10 cellular contexts compared by ENCODE assay signal in the genomic region with DNA sequence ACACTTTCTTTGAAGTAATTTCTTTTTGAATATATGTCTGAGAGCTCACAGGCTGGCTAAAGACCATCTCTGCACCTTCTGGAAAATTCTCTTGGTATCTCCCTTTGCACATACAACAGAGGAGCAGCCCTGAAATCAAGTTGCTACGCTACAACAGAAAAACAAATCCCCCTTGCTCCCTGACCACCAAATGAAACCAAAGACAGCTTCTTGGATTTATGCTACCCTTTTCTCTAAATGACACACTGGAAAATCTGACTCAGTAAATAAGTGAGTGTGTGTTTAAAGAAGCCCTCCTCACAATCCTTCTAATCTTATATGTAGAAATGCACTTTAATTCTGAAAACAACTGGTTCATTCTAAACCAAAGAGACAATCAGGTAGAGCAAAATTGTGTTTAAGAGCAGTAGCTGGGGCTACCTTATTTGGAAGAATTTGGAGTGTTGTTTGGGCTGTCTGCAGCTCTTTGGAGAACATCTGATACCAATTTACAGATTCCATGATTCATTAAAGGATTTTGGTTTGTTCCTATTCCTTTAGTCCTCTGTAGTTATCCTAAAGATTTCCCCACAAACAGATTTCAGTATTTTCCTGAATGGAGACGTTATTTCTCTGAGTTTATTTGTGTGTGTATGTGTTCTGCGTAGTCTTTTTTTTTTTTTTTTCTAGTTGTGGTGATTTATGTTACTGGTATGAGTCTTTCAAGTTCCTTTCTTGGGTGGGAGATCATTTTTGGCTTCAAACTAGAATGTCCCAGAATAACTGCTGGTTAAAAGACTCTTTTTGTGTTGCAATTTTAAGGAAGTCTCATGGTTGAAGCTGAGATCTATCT. TPM values are rescaled to one million over a fixed set of nuclear protein-coding genes. Genes with fewer than 3 reads are reported as not detected.
DNase-seq lines count a peak whose midpoint lies in the region; ATAC-seq and TF ChIP-seq lines count a peak whose summit lies in the region.
"Had no signal": no experiment of that assay in that cellular context is flagged by ENCODE, and none has a peak within 500 bp of the region (broad histone marks: within the 10 kb centered on the region; RNA-seq: fewer than 3 reads in every experiment).

No MANE protein-coding gene starts in this region.

- H3K27ac ChIP-seq in neural progenitor cell: no peak overlapping the region

- no peaks in the 10 kb centered on the region for H3K79me2 ChIP-seq in neural progenitor cell (ENCODE audit: low read depth)

- H3K9me3 Mint-ChIP-seq in central memory CD8-positive, alpha-beta T cell: no peaks in the 10 kb centered on the region
- peaks cover 8% of the 10 kb centered on the region for H3K9me3 Mint-ChIP-seq in neural progenitor cell

- H4K20me1 ChIP-seq in neural progenitor cell (ENCODE audit: low read depth): no peaks in the 10 kb centered on the region

- TF ChIP-seq CTCF in GM12865 (IDR thresholded peaks at IDR 0.05; ENCODE audit: insufficient read depth, low read depth, low read length, missing control alignments) (no peak), neural progenitor cell (IDR thresholded peaks at IDR 0.05) (no peak)

- H3K4me1 Mint-ChIP-seq in central memory CD8-positive, alpha-beta T cell: peaks cover 14% of the 10 kb centered on the region
- no peaks in the 10 kb centered on the region for H3K4me1 Mint-ChIP-seq in neural progenitor cell

- H3K4me2 ChIP-seq in neural progenitor cell: no peak overlapping the region

- no peaks in the 10 kb centered on the region for H3K4me1 ChIP-seq in neural progenitor cell

- peaks cover 16% of the 10 kb centered on the region for H3K27me3 Mint-ChIP-seq in central memory CD8-positive, alpha-beta T cell
- H3K27me3 Mint-ChIP-seq in neural progenitor cell (ENCODE audit: insufficient read depth, low read depth): no peaks in the 10 kb centered on the region

- peak; percentile 37 for DNase-seq in GM12865 (ENCODE audit: low read depth)
- DNase-seq in central memory CD8-positive, alpha-beta T cell (ENCODE audit: low spot score in 2 of 2): no peak
- DNase-seq in sciatic nerve (ENCODE audit: low spot score): no peak
- DNase-seq in islet precursor cell: no peak
- DNase-seq in COLO829 (ENCODE audit: low spot score): no peak
- no peak for DNase-seq in neural progenitor cell (ENCODE audit: low spot score)
- DNase-seq: GF-D8, NCI-H774 had no signal

- intact Hi-C loops in sciatic nerve (cut with DNase I): no loop called here

- H2AFZ ChIP-seq in neural progenitor cell (replicated peaks): no peak overlapping the region

- no peaks in the 10 kb centered on the region for H3F3A ChIP-seq in neural progenitor cell (ENCODE audit: low read depth)

- peaks cover 3% of the 10 kb centered on the region for H3K36me3 Mint-ChIP-seq in central memory CD8-positive, alpha-beta T cell (ENCODE audit: insufficient read depth)
- H3K36me3 Mint-ChIP-seq in neural progenitor cell: no peaks in the 10 kb centered on the region

- no peaks in the 10 kb centered on the region for H3K36me3 ChIP-seq in neural progenitor cell

- ATAC-seq in HG03521 (IDR thresholded peaks at IDR 0.05; ENCODE audit: unreplicated experiment) (peak; percentile 46), sciatic nerve (peak; percentile 67), HG03045 (IDR thresholded peaks at IDR 0.05; ENCODE audit: unreplicated experiment) (no peak)
- no peak for ATAC-seq in central memory CD8-positive, alpha-beta T cell (replicated peaks; ENCODE audit: extremely low read depth, poor library complexity, severe bottlenecking)

- no peak overlapping the region for H3K9ac ChIP-seq in neural progenitor cell

- no peaks in the 10 kb centered on the region for H3K9me3 ChIP-seq in neural progenitor cell (ENCODE audit: low read depth)

- no peaks in the 10 kb centered on the region for H3K27me3 ChIP-seq in neural progenitor cell

- H3K27ac Mint-ChIP-seq in central memory CD8-positive, alpha-beta T cell (ENCODE audit: low read depth): peak overlapping the region; percentile 6
- no peak overlapping the region for H3K27ac Mint-ChIP-seq in neural progenitor cell

- H3K4me3 Mint-ChIP-seq in central memory CD8-positive, alpha-beta T cell: no peak overlapping the region
- no peak overlapping the region for H3K4me3 Mint-ChIP-seq in neural progenitor cell

- no peak overlapping the region for H3K4me3 ChIP-seq in GM12865 (ENCODE audit: low read depth, low read length)
- no peak overlapping the region for H3K4me3 ChIP-seq in neural progenitor cell

RNA-seq across cellular contexts. Expression of a gene that starts 36.4 kb away (rescaled TPM):
- 594 TPM for total RNA-seq in sciatic nerve
- 44.3 and 60.9 TPM in 2 replicates for total RNA-seq in neural progenitor cell (ENCODE audit: low replicate concordance)

Comparison
In these comparisons a context has a peak if more than half of its experiments do, and no peak if none do; other contexts are left out.
1. ATAC-seq: peak in HG03521 (single experiment) and sciatic nerve (single experiment); none in central memory CD8-positive, alpha-beta T cell (single experiment) and HG03045 (single experiment).